ENCODE assay signal across 13 cellular contexts in genomic region chr3:169348981-169349942, GRCh38.
DNase-seq lines count a peak whose midpoint lies in the region; ATAC-seq and TF ChIP-seq lines count a peak whose summit lies in the region.
"Had no signal": no experiment of that assay in that cellular context is flagged by ENCODE, and none has a peak within 500 bp of the region (broad histone marks: within the 10 kb centered on the region; RNA-seq: fewer than 3 reads in every experiment).

No MANE protein-coding gene starts in this region.

- H3K27me3 ChIP-seq in ACC112 (ENCODE audit: insufficient read depth, low read length) (0 out of 2 replicates have a peak, but pooled peaks cover 1% of the 10 kb centered on the region), Loucy (ENCODE audit: insufficient read depth, low read length, poor library complexity, severe bottlenecking) (no peaks in the 10 kb centered on the region)

- H3F3A ChIP-seq in Loucy (ENCODE audit: low read depth) = no peaks in the 10 kb centered on the region

- H2AFZ ChIP-seq in ACC112 (ENCODE audit: low read length, unreplicated experiment) (peak overlapping the region; percentile 56), Loucy (ENCODE audit: low read length) (0 out of 2 replicates have a peak overlapping the region, but pooled peaks have one; percentile 60)

- no peak overlapping the region for H3K27ac ChIP-seq in ACC112 (ENCODE audit: low read depth, low read length)

- H3K9me3 ChIP-seq in Loucy (ENCODE audit: insufficient read depth, low read depth, low read length) = no peaks in the 10 kb centered on the region

- no peaks in the 10 kb centered on the region for H3K27me3 Mint-ChIP-seq in chondrocyte (ENCODE audit: low read depth)

- no peaks in the 10 kb centered on the region for H3K9me2 ChIP-seq in Loucy (replicated peaks; ENCODE audit: low read depth, low read length)

- no peak overlapping the region for H3K4me3 Mint-ChIP-seq in chondrocyte (ENCODE audit: unreplicated experiment)
- H3K4me3 Mint-ChIP-seq: activated naive CD8-positive, alpha-beta T cell; T-helper 17 cell had no signal

- intact Hi-C loops in left colon (cut with DNase I, micrococcal nuclease) = no loop called here

- H3K4me3 ChIP-seq in ACC112 (ENCODE audit: low read depth, low read length) (peak overlapping the region; percentile 29; the same call in 1 of the 2 replicates), Loucy (ENCODE audit: low read length, poor library complexity, severe bottlenecking) (no peak overlapping the region)

- H3K79me2 ChIP-seq in ACC112 (ENCODE audit: control insufficient read depth, insufficient read depth, low read length, unreplicated experiment) = no peaks in the 10 kb centered on the region
- H3K79me2 ChIP-seq in Loucy (ENCODE audit: insufficient read depth, low read length) = no peaks in the 10 kb centered on the region

- peak; percentile 75 for ATAC-seq in left colon
- ATAC-seq: T-helper 17 cell had no signal

- H3K4me1 ChIP-seq in ACC112 (ENCODE audit: control insufficient read depth, insufficient read depth, low read length, unreplicated experiment) (peaks cover 27% of the 10 kb centered on the region), Loucy (ENCODE audit: insufficient read depth, low read length, poor library complexity, severe bottlenecking) (peaks cover 7% of the 10 kb centered on the region)

- H4K20me1 ChIP-seq in Loucy (ENCODE audit: insufficient read depth, low read length, poor library complexity, severe bottlenecking) = no peaks in the 10 kb centered on the region

- H3K36me3 ChIP-seq in ACC112 (ENCODE audit: insufficient read depth, low read length) (no peaks in the 10 kb centered on the region), Loucy (ENCODE audit: insufficient read depth, low read length) (no peaks in the 10 kb centered on the region)

- H3K36me3 Mint-ChIP-seq in chondrocyte (ENCODE audit: low read depth) = no peaks in the 10 kb centered on the region
- H3K36me3 Mint-ChIP-seq: activated naive CD8-positive, alpha-beta T cell had no signal

- DNase-seq in chondrocyte (ENCODE audit: low spot score) (no peak), left colon (no peak), NCI-H1417 treated with DMSO at 0.1 percent for 48 hours (lab: John Stamatoyannopoulos, UW) (no peak), inferior parietal cortex (ENCODE audit: extremely low spot score) (no peak)
- DNase-seq in activated CD4-positive, alpha-beta T cell treated with anti-CD3 and anti-CD28 coated beads, Interleukin-2, amount 50 U/mL, for 4 hours = no peak
- no peak for DNase-seq in stimulated activated CD4-positive, alpha-beta T cell treated with anti-CD3 and anti-CD28 coated beads, Interleukin-4, amount 100 ng/mL, for 24 hours
- DNase-seq: islet precursor cell; NCI-H1694; NK-92 treated with Interleukin-12 subunit alpha and Interleukin-12 subunit beta, amount 100 ng/mL, for 24 hours; T-helper 17 cell had no signal

- no peak overlapping the region for H3K9ac ChIP-seq in Loucy (ENCODE audit: low read depth, low read length, poor library complexity, severe bottlenecking)

- H3K9me3 Mint-ChIP-seq in chondrocyte (ENCODE audit: low read depth) = no peaks in the 10 kb centered on the region

- peaks cover 11% of the 10 kb centered on the region for H3K4me1 Mint-ChIP-seq in chondrocyte (ENCODE audit: low read depth)
- H3K4me1 Mint-ChIP-seq: T-helper 17 cell had no signal

- TF ChIP-seq CTCF in Loucy (conservative IDR thresholded peaks at IDR 0.05; ENCODE audit: low read length) = no peak
- no peak for TF ChIP-seq CTCF in chondrocyte (IDR thresholded peaks at IDR 0.05)

- no peak overlapping the region for H3K4me2 ChIP-seq in Loucy (ENCODE audit: low read depth, low read length, poor library complexity, severe bottlenecking)

- peak overlapping the region; percentile 13 for H3K27ac Mint-ChIP-seq in chondrocyte (ENCODE audit: unreplicated experiment)
- H3K27ac Mint-ChIP-seq: activated naive CD8-positive, alpha-beta T cell; T-helper 17 cell had no signal
